ENCODE assay signal across 1 cellular context in genomic region chr3:42090973-42091731, GRCh38.
TF ChIP-seq lines count a peak whose summit lies in the region.

Gene TRAK1 (plus strand): TSS chr3:42091357. CDS start chr3:42091470, 113 bp downstream.

TF ChIP-seq in H1, 55 proteins besides CTCF, POLR2A, EP300 and RAD21:
- TF ChIP-seq SRF (IDR thresholded peaks at IDR 0.05; ENCODE audit: low read depth, low read length): no peak
- TF ChIP-seq SUZ12 (IDR thresholded peaks at IDR 0.05; ENCODE audit: low read length): no peak
- TF ChIP-seq RFX5 (IDR thresholded peaks at IDR 0.05; ENCODE audit: borderline replicate concordance, low read depth, low read length): no peak
